ENCODE assay signal across 11 cellular contexts in genomic region chr16:86570542-86571196, GRCh38. TPM values are rescaled to one million over a fixed set of nuclear protein-coding genes. Genes with fewer than 3 reads are reported as not detected.
DNase-seq lines count a peak whose midpoint lies in the region; ATAC-seq and TF ChIP-seq lines count a peak whose summit lies in the region.
"Had no signal": no experiment of that assay in that cellular context is flagged by ENCODE, and none has a peak within 500 bp of the region (broad histone marks: within the 10 kb centered on the region; RNA-seq: fewer than 3 reads in every experiment).

No MANE protein-coding gene starts in this region.

- H3K27me3 Mint-ChIP-seq in endothelial cell (ENCODE audit: unreplicated experiment) (peaks cover 14% of the 10 kb centered on the region), neural crest cell (ENCODE audit: low read depth) (peaks cover 92% of the 10 kb centered on the region)

- H3K4me1 Mint-ChIP-seq in endothelial cell (ENCODE audit: unreplicated experiment) (peaks cover 43% of the 10 kb centered on the region), neural crest cell (no peaks in the 10 kb centered on the region)

- H3K27ac Mint-ChIP-seq in endothelial cell (ENCODE audit: unreplicated experiment) (no peak overlapping the region), neural crest cell (ENCODE audit: unreplicated experiment) (no peak overlapping the region)
- H3K27ac Mint-ChIP-seq: CD4-positive, alpha-beta T cell had no signal

- CTCF ChIA-PET in BJ (lab: Yijun Ruan, JAX): interaction anchor here (0.7 to 2.3 kb wide), 6 partner anchors 191 to 631 kb away, joined by 3 to 11 read pairs (median 4); no protein-coding TSS in a partner anchor

- no peak for ATAC-seq in HG03520 (IDR thresholded peaks at IDR 0.05; ENCODE audit: unreplicated experiment)
- ATAC-seq: naive thymus-derived CD4-positive, alpha-beta T cell had no signal

- H3K79me2 ChIP-seq in OCI-LY3 (ENCODE audit: low read length): no peaks in the 10 kb centered on the region

- no peak for TF ChIP-seq EP300 in ovary (IDR thresholded peaks at IDR 0.05)

- no peaks in the 10 kb centered on the region for H3K9me3 Mint-ChIP-seq in endothelial cell (ENCODE audit: unreplicated experiment)
- H3K9me3 Mint-ChIP-seq in neural crest cell: no peaks in the 10 kb centered on the region
- H3K9me3 Mint-ChIP-seq: CD4-positive, alpha-beta T cell; naive thymus-derived CD4-positive, alpha-beta T cell had no signal

- no peak overlapping the region for H3K9ac ChIP-seq in OCI-LY3 (ENCODE audit: low read length)

- WGBS in ovary, 3 donors: 78 to 88% (median 84%) methylated on average over 16 of the region's 16 CpGs

- POLR2A ChIA-PET in BJ (lab: Charles Lee): no interaction called here

- H2AFZ ChIP-seq in OCI-LY3 (ENCODE audit: low read depth, low read length): peak overlapping the region; percentile 39; the same call in 1 of the 2 replicates

- H3K27ac ChIP-seq in OCI-LY3 (ENCODE audit: low read length): no peak overlapping the region
- H3K27ac ChIP-seq in ovary: no peak overlapping the region

- peak overlapping the region; percentile 79 for H3K4me3 Mint-ChIP-seq in endothelial cell (ENCODE audit: unreplicated experiment)
- H3K4me3 Mint-ChIP-seq in neural crest cell: peak overlapping the region; percentile 37
- H3K4me3 Mint-ChIP-seq: CD4-positive, alpha-beta T cell; naive thymus-derived CD4-positive, alpha-beta T cell had no signal

- DNase-seq in BJ (ENCODE audit: low read depth) (no peak), endothelial cell (ENCODE audit: low spot score) (no peak), neural crest cell (ENCODE audit: low read depth, low spot score) (no peak), ovary (no peak), GM20000 (ENCODE audit: low spot score) (no peak), NCI-H1436 treated with DMSO at 0.1 percent for 48 hours (lab: John Stamatoyannopoulos, UW) (no peak)
- DNase-seq: CD4-positive, alpha-beta T cell; naive thymus-derived CD4-positive, alpha-beta T cell; NCI-H510A treated with DMSO at 0.1 percent for 48 hours had no signal

- no peak overlapping the region for H3K4me2 ChIP-seq in OCI-LY3 (ENCODE audit: low read length)

- H3K4me3 ChIP-seq in BJ (ENCODE audit: low read depth, low read length): peak overlapping the region; percentile 83
- H3K4me3 ChIP-seq in OCI-LY3 (ENCODE audit: low read length): no peak overlapping the region
- H3K4me3 ChIP-seq in ovary: no peak overlapping the region

- no peak for TF ChIP-seq POLR2A in ovary (IDR thresholded peaks at IDR 0.05)

- no peaks in the 10 kb centered on the region for H3K36me3 ChIP-seq in BJ (ENCODE audit: control insufficient read depth, insufficient read depth, low read length)
- no peaks in the 10 kb centered on the region for H3K36me3 ChIP-seq in OCI-LY3 (replicated peaks; ENCODE audit: low read depth, low read length)
- H3K36me3 ChIP-seq in ovary: no peaks in the 10 kb centered on the region

- H3K27me3 ChIP-seq in BJ (ENCODE audit: control insufficient read depth, insufficient read depth, low read length) (peaks cover 4% of the 10 kb centered on the region), OCI-LY3 (ENCODE audit: low read depth, low read length) (no peaks in the 10 kb centered on the region), ovary (peaks cover 2% of the 10 kb centered on the region)

- no peaks in the 10 kb centered on the region for H3K9me3 ChIP-seq in OCI-LY3 (ENCODE audit: insufficient read depth, low read length)
- no peaks in the 10 kb centered on the region for H3K9me3 ChIP-seq in ovary

- no peaks in the 10 kb centered on the region for H3K4me1 ChIP-seq in OCI-LY3 (ENCODE audit: low read length)
- H3K4me1 ChIP-seq in ovary (ENCODE audit: insufficient read depth): peaks cover 4% of the 10 kb centered on the region

- no peaks in the 10 kb centered on the region for H4K20me1 ChIP-seq in OCI-LY3 (ENCODE audit: insufficient read depth, low read length)

- TF ChIP-seq CTCF in BJ (IDR thresholded peaks at IDR 0.05; ENCODE audit: insufficient read depth, low read depth, low read length) (no peak), OCI-LY3 (IDR thresholded peaks at IDR 0.05; ENCODE audit: low read depth, low read length) (no peak), endothelial cell (IDR thresholded peaks at IDR 0.05; ENCODE audit: unreplicated experiment) (no peak), neural crest cell (conservative IDR thresholded peaks at IDR 0.05) (no peak), ovary (IDR thresholded peaks at IDR 0.05) (no peak), GM20000 (IDR thresholded peaks at IDR 0.05; ENCODE audit: extremely low read depth, missing control alignments) (no peak)

- H3K36me3 Mint-ChIP-seq in endothelial cell (ENCODE audit: low read depth, unreplicated experiment) (peaks cover 20% of the 10 kb centered on the region), neural crest cell (ENCODE audit: low read depth) (no peaks in the 10 kb centered on the region)
- H3K36me3 Mint-ChIP-seq: naive thymus-derived CD4-positive, alpha-beta T cell had no signal

- intact Hi-C loops in ovary (cut with DNase I): loop anchor here in 2 of 4 donors (5.0 kb wide), 2 partner anchors 192 to 487 kb away; no protein-coding TSS in a partner anchor

RNA-seq across cellular contexts. Expression of gene FOXC2, which starts 4.0 kb away (rescaled TPM):
- polyA plus RNA-seq in BJ (2011; rRNA removed) (0.39 and 0.63 TPM in 2 replicates), ovary (1 to 10 TPM in 1 of 2 donors, under 1 TPM in 1; 0.47 to 2.5 TPM)
- polyA minus RNA-seq in BJ (2011; rRNA and poly(A)+ RNA removed): 0.76 and 1.2 TPM in 2 replicates
- total RNA-seq in endothelial cell (ENCODE audit: unreplicated experiment) (16.3 TPM), neural crest cell (0.11 TPM in 1 of 2 replicates, not detected in the other), ovary (1 to 10 TPM in 1 of 7 donors, under 1 TPM in 6; 0.10 to 1.3 (median 0.35) TPM)
- total RNA-seq: naive thymus-derived CD4-positive, alpha-beta T cell had no signal
- polyA plus RNA-seq: naive thymus-derived CD4-positive, alpha-beta T cell had no signal

RNA-seq across cellular contexts. Expression of gene FOXL1, which starts 7.7 kb away (rescaled TPM):
- polyA plus RNA-seq in BJ (2011; rRNA removed): 4.3 and 4.9 TPM in 2 replicates
- polyA minus RNA-seq in BJ (2011; rRNA and poly(A)+ RNA removed): 2.4 and 2.8 TPM in 2 replicates
- 3.4 TPM for total RNA-seq in endothelial cell (ENCODE audit: unreplicated experiment)
- 0.09 and 0.18 TPM in 2 replicates for total RNA-seq in neural crest cell
- under 1 TPM in 6 of 7 donors, not detected in 1; 0.10 to 0.51 (median 0.34) TPM for total RNA-seq in ovary
- 1 to 10 TPM in 1 of 2 donors, under 1 TPM in 1; 0.51 to 1.3 TPM for polyA plus RNA-seq in ovary
- total RNA-seq: CD4-positive, alpha-beta T cell; naive thymus-derived CD4-positive, alpha-beta T cell had no signal
- polyA plus RNA-seq: naive thymus-derived CD4-positive, alpha-beta T cell had no signal

RNA-seq across cellular contexts. Expression of gene MTHFSD, which starts 15.6 kb away (rescaled TPM):
- polyA plus RNA-seq in BJ (2011; rRNA removed) (16.0 and 17.2 TPM in 2 replicates), ovary (10 to 100 TPM; 11.0 to 16.5 TPM)
- 16.3 and 17.8 TPM in 2 replicates for polyA minus RNA-seq in BJ (2011; rRNA and poly(A)+ RNA removed)
- total RNA-seq in endothelial cell (ENCODE audit: unreplicated experiment) (30.6 TPM), neural crest cell (14.0 and 16.8 TPM in 2 replicates), ovary (10 to 100 TPM; 12.4 to 24.9 (median 22.5) TPM)
